1 cellular context compared by ENCODE assay signal in the genomic region with DNA sequence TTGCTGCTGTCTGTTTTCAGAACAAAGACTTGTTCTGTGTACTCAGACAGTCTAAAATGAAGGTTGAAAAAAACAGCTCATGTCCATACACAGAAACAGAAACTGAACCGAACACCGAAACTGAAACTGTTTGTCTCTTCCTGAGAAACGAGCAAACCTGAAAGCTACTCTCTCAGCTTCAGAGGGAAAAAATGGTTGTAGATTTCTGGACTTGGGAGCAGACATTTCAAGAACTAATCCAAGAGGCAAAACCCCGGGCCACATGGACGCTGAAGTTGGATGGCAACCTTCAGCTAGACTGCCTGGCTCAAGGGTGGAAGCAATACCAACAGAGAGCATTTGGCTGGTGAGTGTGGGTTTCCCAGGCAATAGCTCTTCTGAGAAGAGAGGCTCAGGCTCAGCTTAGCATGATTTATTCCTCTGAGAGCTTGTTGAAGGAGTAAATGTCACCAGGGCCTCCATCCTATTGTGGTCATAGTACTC.
A peak's percentile ranks its signal among the peaks of the same experiment; 100 is the strongest.
TF ChIP-seq lines count a peak whose summit lies in the region.

A gene with protein sequence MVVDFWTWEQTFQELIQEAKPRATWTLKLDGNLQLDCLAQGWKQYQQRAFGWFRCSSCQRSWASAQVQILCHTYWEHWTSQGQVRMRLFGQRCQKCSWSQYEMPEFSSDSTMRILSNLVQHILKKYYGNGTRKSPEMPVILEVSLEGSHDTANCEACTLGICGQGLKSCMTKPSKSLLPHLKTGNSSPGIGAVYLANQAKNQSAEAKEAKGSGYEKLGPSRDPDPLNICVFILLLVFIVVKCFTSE (plus strand): TSS at position 135 of the 483 bp plus-strand sequence. CDS start 57 bp downstream, at position 192.

TF ChIP-seq in GM12878, 131 proteins besides CTCF, POLR2A, EP300 and RAD21 (continued from another document):
- TF ChIP-seq, protein P1, sequence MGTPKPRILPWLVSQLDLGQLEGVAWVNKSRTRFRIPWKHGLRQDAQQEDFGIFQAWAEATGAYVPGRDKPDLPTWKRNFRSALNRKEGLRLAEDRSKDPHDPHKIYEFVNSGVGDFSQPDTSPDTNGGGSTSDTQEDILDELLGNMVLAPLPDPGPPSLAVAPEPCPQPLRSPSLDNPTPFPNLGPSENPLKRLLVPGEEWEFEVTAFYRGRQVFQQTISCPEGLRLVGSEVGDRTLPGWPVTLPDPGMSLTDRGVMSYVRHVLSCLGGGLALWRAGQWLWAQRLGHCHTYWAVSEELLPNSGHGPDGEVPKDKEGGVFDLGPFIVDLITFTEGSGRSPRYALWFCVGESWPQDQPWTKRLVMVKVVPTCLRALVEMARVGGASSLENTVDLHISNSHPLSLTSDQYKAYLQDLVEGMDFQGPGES (IDR thresholded peaks at IDR 0.05) = no peak
- TF ChIP-seq, protein P2, sequence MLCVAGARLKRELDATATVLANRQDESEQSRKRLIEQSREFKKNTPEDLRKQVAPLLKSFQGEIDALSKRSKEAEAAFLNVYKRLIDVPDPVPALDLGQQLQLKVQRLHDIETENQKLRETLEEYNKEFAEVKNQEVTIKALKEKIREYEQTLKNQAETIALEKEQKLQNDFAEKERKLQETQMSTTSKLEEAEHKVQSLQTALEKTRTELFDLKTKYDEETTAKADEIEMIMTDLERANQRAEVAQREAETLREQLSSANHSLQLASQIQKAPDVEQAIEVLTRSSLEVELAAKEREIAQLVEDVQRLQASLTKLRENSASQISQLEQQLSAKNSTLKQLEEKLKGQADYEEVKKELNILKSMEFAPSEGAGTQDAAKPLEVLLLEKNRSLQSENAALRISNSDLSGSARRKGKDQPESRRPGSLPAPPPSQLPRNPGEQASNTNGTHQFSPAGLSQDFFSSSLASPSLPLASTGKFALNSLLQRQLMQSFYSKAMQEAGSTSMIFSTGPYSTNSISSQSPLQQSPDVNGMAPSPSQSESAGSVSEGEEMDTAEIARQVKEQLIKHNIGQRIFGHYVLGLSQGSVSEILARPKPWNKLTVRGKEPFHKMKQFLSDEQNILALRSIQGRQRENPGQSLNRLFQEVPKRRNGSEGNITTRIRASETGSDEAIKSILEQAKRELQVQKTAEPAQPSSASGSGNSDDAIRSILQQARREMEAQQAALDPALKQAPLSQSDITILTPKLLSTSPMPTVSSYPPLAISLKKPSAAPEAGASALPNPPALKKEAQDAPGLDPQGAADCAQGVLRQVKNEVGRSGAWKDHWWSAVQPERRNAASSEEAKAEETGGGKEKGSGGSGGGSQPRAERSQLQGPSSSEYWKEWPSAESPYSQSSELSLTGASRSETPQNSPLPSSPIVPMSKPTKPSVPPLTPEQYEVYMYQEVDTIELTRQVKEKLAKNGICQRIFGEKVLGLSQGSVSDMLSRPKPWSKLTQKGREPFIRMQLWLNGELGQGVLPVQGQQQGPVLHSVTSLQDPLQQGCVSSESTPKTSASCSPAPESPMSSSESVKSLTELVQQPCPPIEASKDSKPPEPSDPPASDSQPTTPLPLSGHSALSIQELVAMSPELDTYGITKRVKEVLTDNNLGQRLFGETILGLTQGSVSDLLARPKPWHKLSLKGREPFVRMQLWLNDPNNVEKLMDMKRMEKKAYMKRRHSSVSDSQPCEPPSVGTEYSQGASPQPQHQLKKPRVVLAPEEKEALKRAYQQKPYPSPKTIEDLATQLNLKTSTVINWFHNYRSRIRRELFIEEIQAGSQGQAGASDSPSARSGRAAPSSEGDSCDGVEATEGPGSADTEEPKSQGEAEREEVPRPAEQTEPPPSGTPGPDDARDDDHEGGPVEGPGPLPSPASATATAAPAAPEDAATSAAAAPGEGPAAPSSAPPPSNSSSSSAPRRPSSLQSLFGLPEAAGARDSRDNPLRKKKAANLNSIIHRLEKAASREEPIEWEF (IDR thresholded peaks at IDR 0.05; ENCODE audit: insufficient replicate concordance, low read depth, low read length) = no peak
- TF ChIP-seq SMAD5 (IDR thresholded peaks at IDR 0.05; ENCODE audit: low read depth) (no peak), BMI1 (IDR thresholded peaks at IDR 0.05; ENCODE audit: borderline replicate concordance) (no peak), RELA (IDR thresholded peaks at IDR 0.05; ENCODE audit: borderline replicate concordance, partially characterized antibody) (no peak), CBFB (IDR thresholded peaks at IDR 0.05; ENCODE audit: low read depth) (no peak), HDAC6 (IDR thresholded peaks at IDR 0.05; ENCODE audit: unreplicated experiment) (no peak), RB1 (IDR thresholded peaks at IDR 0.05; ENCODE audit: borderline replicate concordance) (no peak), NBN (IDR thresholded peaks at IDR 0.05) (0 out of 2 replicates have a peak, but pooled peaks have one; percentile 29), JUNB (IDR thresholded peaks at IDR 0.05) (no peak), LARP7 (IDR thresholded peaks at IDR 0.05) (no peak), PAX8 (IDR thresholded peaks at IDR 0.05) (no peak), YY1 (IDR thresholded peaks at IDR 0.05; ENCODE audit: low read depth, low read length) (peak; percentile 80), ZNF384 (IDR thresholded peaks at IDR 0.05; ENCODE audit: borderline replicate concordance, low read depth, low read length) (peak; percentile 83; the same call in 1 of the 2 replicates), ZNF274 (IDR thresholded peaks at IDR 0.05; ENCODE audit: insufficient read depth, insufficient read length) (no peak), TCF3 (IDR thresholded peaks at IDR 0.05; ENCODE audit: borderline replicate concordance, insufficient read depth, low read depth, low read length) (no peak), POLR2AphosphoS5 (IDR thresholded peaks at IDR 0.05; ENCODE audit: low read length) (peak; percentile 77), CBX5 (IDR thresholded peaks at IDR 0.05; ENCODE audit: low read depth) (no peak), WRNIP1 (IDR thresholded peaks at IDR 0.05; ENCODE audit: borderline replicate concordance, low read depth, low read length) (no peak), ATF7 (IDR thresholded peaks at IDR 0.05; ENCODE audit: low read depth) (no peak)
- TF ChIP-seq, protein P3, sequence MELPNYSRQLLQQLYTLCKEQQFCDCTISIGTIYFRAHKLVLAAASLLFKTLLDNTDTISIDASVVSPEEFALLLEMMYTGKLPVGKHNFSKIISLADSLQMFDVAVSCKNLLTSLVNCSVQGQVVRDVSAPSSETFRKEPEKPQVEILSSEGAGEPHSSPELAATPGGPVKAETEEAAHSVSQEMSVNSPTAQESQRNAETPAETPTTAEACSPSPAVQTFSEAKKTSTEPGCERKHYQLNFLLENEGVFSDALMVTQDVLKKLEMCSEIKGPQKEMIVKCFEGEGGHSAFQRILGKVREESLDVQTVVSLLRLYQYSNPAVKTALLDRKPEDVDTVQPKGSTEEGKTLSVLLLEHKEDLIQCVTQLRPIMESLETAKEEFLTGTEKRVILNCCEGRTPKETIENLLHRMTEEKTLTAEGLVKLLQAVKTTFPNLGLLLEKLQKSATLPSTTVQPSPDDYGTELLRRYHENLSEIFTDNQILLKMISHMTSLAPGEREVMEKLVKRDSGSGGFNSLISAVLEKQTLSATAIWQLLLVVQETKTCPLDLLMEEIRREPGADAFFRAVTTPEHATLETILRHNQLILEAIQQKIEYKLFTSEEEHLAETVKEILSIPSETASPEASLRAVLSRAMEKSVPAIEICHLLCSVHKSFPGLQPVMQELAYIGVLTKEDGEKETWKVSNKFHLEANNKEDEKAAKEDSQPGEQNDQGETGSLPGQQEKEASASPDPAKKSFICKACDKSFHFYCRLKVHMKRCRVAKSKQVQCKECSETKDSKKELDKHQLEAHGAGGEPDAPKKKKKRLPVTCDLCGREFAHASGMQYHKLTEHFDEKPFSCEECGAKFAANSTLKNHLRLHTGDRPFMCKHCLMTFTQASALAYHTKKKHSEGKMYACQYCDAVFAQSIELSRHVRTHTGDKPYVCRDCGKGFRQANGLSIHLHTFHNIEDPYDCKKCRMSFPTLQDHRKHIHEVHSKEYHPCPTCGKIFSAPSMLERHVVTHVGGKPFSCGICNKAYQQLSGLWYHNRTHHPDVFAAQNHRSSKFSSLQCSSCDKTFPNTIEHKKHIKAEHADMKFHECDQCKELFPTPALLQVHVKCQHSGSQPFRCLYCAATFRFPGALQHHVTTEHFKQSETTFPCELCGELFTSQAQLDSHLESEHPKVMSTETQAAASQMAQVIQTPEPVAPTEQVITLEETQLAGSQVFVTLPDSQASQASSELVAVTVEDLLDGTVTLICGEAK (IDR thresholded peaks at IDR 0.05; ENCODE audit: borderline replicate concordance) = no peak
- TF ChIP-seq, protein P4, sequence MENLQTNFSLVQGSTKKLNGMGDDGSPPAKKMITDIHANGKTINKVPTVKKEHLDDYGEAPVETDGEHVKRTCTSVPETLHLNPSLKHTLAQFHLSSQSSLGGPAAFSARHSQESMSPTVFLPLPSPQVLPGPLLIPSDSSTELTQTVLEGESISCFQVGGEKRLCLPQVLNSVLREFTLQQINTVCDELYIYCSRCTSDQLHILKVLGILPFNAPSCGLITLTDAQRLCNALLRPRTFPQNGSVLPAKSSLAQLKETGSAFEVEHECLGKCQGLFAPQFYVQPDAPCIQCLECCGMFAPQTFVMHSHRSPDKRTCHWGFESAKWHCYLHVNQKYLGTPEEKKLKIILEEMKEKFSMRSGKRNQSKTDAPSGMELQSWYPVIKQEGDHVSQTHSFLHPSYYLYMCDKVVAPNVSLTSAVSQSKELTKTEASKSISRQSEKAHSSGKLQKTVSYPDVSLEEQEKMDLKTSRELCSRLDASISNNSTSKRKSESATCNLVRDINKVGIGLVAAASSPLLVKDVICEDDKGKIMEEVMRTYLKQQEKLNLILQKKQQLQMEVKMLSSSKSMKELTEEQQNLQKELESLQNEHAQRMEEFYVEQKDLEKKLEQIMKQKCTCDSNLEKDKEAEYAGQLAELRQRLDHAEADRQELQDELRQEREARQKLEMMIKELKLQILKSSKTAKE (IDR thresholded peaks at IDR 0.05; ENCODE audit: low read depth, poor library complexity, severe bottlenecking) = no peak
- TF ChIP-seq, protein P5, sequence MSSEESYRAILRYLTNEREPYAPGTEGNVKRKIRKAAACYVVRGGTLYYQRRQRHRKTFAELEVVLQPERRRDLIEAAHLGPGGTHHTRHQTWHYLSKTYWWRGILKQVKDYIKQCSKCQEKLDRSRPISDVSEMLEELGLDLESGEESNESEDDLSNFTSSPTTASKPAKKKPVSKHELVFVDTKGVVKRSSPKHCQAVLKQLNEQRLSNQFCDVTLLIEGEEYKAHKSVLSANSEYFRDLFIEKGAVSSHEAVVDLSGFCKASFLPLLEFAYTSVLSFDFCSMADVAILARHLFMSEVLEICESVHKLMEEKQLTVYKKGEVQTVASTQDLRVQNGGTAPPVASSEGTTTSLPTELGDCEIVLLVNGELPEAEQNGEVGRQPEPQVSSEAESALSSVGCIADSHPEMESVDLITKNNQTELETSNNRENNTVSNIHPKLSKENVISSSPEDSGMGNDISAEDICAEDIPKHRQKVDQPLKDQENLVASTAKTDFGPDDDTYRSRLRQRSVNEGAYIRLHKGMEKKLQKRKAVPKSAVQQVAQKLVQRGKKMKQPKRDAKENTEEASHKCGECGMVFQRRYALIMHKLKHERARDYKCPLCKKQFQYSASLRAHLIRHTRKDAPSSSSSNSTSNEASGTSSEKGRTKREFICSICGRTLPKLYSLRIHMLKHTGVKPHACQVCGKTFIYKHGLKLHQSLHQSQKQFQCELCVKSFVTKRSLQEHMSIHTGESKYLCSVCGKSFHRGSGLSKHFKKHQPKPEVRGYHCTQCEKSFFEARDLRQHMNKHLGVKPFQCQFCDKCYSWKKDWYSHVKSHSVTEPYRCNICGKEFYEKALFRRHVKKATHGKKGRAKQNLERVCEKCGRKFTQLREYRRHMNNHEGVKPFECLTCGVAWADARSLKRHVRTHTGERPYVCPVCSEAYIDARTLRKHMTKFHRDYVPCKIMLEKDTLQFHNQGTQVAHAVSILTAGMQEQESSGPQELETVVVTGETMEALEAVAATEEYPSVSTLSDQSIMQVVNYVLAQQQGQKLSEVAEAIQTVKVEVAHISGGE (CRISPR knock-in tag; IDR thresholded peaks at IDR 0.05) = no peak
